ENCODE assay signal across 1 cellular context in genomic region chr1:31447210-31447609, GRCh38.
TF ChIP-seq lines count a peak whose summit lies in the region.

No MANE protein-coding gene starts in this region.

TF ChIP-seq in K562, 482 proteins besides CTCF, POLR2A, EP300 and RAD21 (continued from another document and continues in another):
- TF ChIP-seq AFF1 (IDR thresholded peaks at IDR 0.05; ENCODE audit: low read depth in 1 of 2, partially characterized antibody in 2 of 2), result no peak
- TF ChIP-seq BDP1 (IDR thresholded peaks at IDR 0.05; ENCODE audit: insufficient read depth, insufficient read length), result no peak
- no peak for TF ChIP-seq ARHGAP35 (IDR thresholded peaks at IDR 0.05; ENCODE audit: partially characterized antibody)
- TF ChIP-seq ZNF76 (CRISPR knock-in tag; IDR thresholded peaks at IDR 0.05; ENCODE audit: borderline replicate concordance), result no peak
- no peak for TF ChIP-seq ZNF668 (CRISPR knock-in tag; IDR thresholded peaks at IDR 0.05)
- no peak for TF ChIP-seq DEAF1 (CRISPR knock-in tag; IDR thresholded peaks at IDR 0.05)
- TF ChIP-seq ZBTB1 (CRISPR knock-in tag; IDR thresholded peaks at IDR 0.05; ENCODE audit: borderline replicate concordance, low read depth), result no peak
- TF ChIP-seq ZC3H11A (IDR thresholded peaks at IDR 0.05; ENCODE audit: low read depth, low read length), result no peak
- no peak for TF ChIP-seq RFX5 (IDR thresholded peaks at IDR 0.05; ENCODE audit: low read depth, low read length)
- no peak for TF ChIP-seq SAP30 (IDR thresholded peaks at IDR 0.05; ENCODE audit: borderline replicate concordance, insufficient read depth, low read depth, low read length, poor library complexity, severe bottlenecking)
- TF ChIP-seq SMARCE1 (IDR thresholded peaks at IDR 0.05), result no peak
- TF ChIP-seq SETDB1 (IDR thresholded peaks at IDR 0.05; ENCODE audit: low read length), result no peak
- no peak for TF ChIP-seq POLR2AphosphoS2 (IDR thresholded peaks at IDR 0.05; ENCODE audit: low read length)
- TF ChIP-seq ZEB2 (IDR thresholded peaks at IDR 0.05), result no peak
- no peak for TF ChIP-seq ZNF785 (CRISPR knock-in tag; IDR thresholded peaks at IDR 0.05)
- 0 out of 4 replicates have a peak, but pooled peaks of 1 of the 2 experiments have one; percentile 10 for TF ChIP-seq KDM1A (IDR thresholded peaks at IDR 0.05)
- no peak for TF ChIP-seq THRAP3 (IDR thresholded peaks at IDR 0.05; ENCODE audit: borderline replicate concordance)
- no peak for TF ChIP-seq ZBTB34 (CRISPR knock-in tag; IDR thresholded peaks at IDR 0.05)
- TF ChIP-seq GATA2 (CRISPR knock-in tag; IDR thresholded peaks at IDR 0.05), result peak; percentile 38; the same call in 1 of the 2 replicates
- 0 out of 4 replicates have a peak, but pooled peaks of 1 of the 2 experiments have one; percentile 25 for TF ChIP-seq RCOR1 (IDR thresholded peaks at IDR 0.05; ENCODE audit: borderline replicate concordance in 1 of 2, low read depth in 2 of 2, low read length in 2 of 2)
- TF ChIP-seq HOXB6 (CRISPR knock-in tag; IDR thresholded peaks at IDR 0.05; ENCODE audit: borderline replicate concordance), result no peak
- TF ChIP-seq TGIF2 (CRISPR knock-in tag; IDR thresholded peaks at IDR 0.05), result no peak
- TF ChIP-seq RFX1 (IDR thresholded peaks at IDR 0.05), result no peak
- TF ChIP-seq TEAD4 (IDR thresholded peaks at IDR 0.05; ENCODE audit: low read length), result 0 out of 2 replicates have a peak, but pooled peaks have one; percentile 14
- no peak for TF ChIP-seq TEAD4 (CRISPR knock-in tag; IDR thresholded peaks at IDR 0.05; ENCODE audit: borderline replicate concordance)
- no peak for TF ChIP-seq MITF (IDR thresholded peaks at IDR 0.05)
- peak; percentile 38; the same call in 1 of the 2 replicates for TF ChIP-seq CXXC5 (CRISPR knock-in tag; IDR thresholded peaks at IDR 0.05)
- no peak for TF ChIP-seq FOXP4 (CRISPR knock-in tag; IDR thresholded peaks at IDR 0.05; ENCODE audit: borderline replicate concordance)
- no peak for TF ChIP-seq TRIM24 (IDR thresholded peaks at IDR 0.05)
- TF ChIP-seq ZFP1 (CRISPR knock-in tag; IDR thresholded peaks at IDR 0.05), result no peak
- TF ChIP-seq FOXA3 (CRISPR knock-in tag; conservative IDR thresholded peaks at IDR 0.05 in 1 of 2, IDR thresholded peaks at IDR 0.05 in 1 of 2), result peak; percentile 99 to 100
- no peak for TF ChIP-seq ZNF277 (CRISPR knock-in tag; IDR thresholded peaks at IDR 0.05; ENCODE audit: borderline replicate concordance)
- TF ChIP-seq ERF (CRISPR knock-in tag; IDR thresholded peaks at IDR 0.05), result no peak
- no peak for TF ChIP-seq ZNF408 (CRISPR knock-in tag; IDR thresholded peaks at IDR 0.05; ENCODE audit: low read depth)
- no peak for TF ChIP-seq NONO (IDR thresholded peaks at IDR 0.05; ENCODE audit: low read depth in 2 of 2, low read length in 1 of 2)
- no peak for TF ChIP-seq CREB3 (tag; conservative IDR thresholded peaks at IDR 0.05; ENCODE audit: low read depth)
- TF ChIP-seq POLR2B (IDR thresholded peaks at IDR 0.05; ENCODE audit: low read depth, partially characterized antibody), result no peak
- TF ChIP-seq ETV1 (tag; conservative IDR thresholded peaks at IDR 0.05; ENCODE audit: low read depth), result peak; percentile 64
- no peak for TF ChIP-seq KDM4B (IDR thresholded peaks at IDR 0.05; ENCODE audit: borderline replicate concordance in 2 of 2, low read depth in 1 of 2)
- TF ChIP-seq SP1 (CRISPR knock-in tag; IDR thresholded peaks at IDR 0.05), result no peak
- no peak for TF ChIP-seq USF1 (CRISPR knock-in tag; IDR thresholded peaks at IDR 0.05)
- TF ChIP-seq SNRNP70 (optimal IDR thresholded peaks at IDR 0.05; ENCODE audit: low read depth, low read length), result no peak
- peak; percentile 60; the same call in 1 of the 2 replicates for TF ChIP-seq FOXA1 (IDR thresholded peaks at IDR 0.05; ENCODE audit: borderline replicate concordance)
- TF ChIP-seq PHB2 (IDR thresholded peaks at IDR 0.05; ENCODE audit: low read depth), result no peak
- no peak for TF ChIP-seq CHCHD3 (CRISPR knock-in tag; IDR thresholded peaks at IDR 0.05)
- TF ChIP-seq CSDE1 (IDR thresholded peaks at IDR 0.05), result no peak
- no peak for TF ChIP-seq ZNF354B (CRISPR knock-in tag; IDR thresholded peaks at IDR 0.05)
- TF ChIP-seq MLX (CRISPR knock-in tag; conservative IDR thresholded peaks at IDR 0.05), result no peak
- TF ChIP-seq SIN3A (IDR thresholded peaks at IDR 0.05; ENCODE audit: borderline replicate concordance in 2 of 2, control insufficient read depth in 1 of 2, low read depth in 2 of 2, low read length in 2 of 2), result no peak
- no peak for TF ChIP-seq ETV6 (IDR thresholded peaks at IDR 0.05; ENCODE audit: borderline replicate concordance in 1 of 2, low read depth in 2 of 2, low read length in 1 of 2)
- TF ChIP-seq ETV6 (CRISPR knock-in tag; IDR thresholded peaks at IDR 0.05; ENCODE audit: borderline replicate concordance), result no peak
- TF ChIP-seq JUND (IDR thresholded peaks at IDR 0.05; ENCODE audit: borderline replicate concordance, low read depth, low read length), result no peak; the same call in 1 of the 2 replicates
- TF ChIP-seq JUND (tag; IDR thresholded peaks at IDR 0.05; ENCODE audit: borderline replicate concordance, low read depth, low read length), result peak; percentile 58; the same call in 1 of the 3 replicates
- no peak for TF ChIP-seq PURB (CRISPR knock-in tag; IDR thresholded peaks at IDR 0.05; ENCODE audit: low read depth)
- TF ChIP-seq RBM25 (IDR thresholded peaks at IDR 0.05; ENCODE audit: low read depth, low read length, severe bottlenecking), result peak; percentile 45
- TF ChIP-seq KDM5B (IDR thresholded peaks at IDR 0.05; ENCODE audit: insufficient replicate concordance, low read depth, low read length), result no peak
- peak; percentile 55; the same call in 1 of the 2 replicates for TF ChIP-seq ZNF175 (CRISPR knock-in tag; IDR thresholded peaks at IDR 0.05; ENCODE audit: low read depth)
- no peak for TF ChIP-seq SRF (CRISPR knock-in tag; IDR thresholded peaks at IDR 0.05)
- TF ChIP-seq ESRRA (IDR thresholded peaks at IDR 0.05; ENCODE audit: borderline replicate concordance, low read depth), result no peak
